In genomic region chrX:131216828-131217227, GRCh38 we compare ENCODE assay signal across 1 cellular context.
TF ChIP-seq lines count a peak whose summit lies in the region.

No MANE protein-coding gene starts in this region.

TF ChIP-seq in GM23338, 12 proteins besides CTCF, POLR2A, EP300 and RAD21 (continued from another document):
- TF ChIP-seq ZNF462 (CRISPR knock-in tag; IDR thresholded peaks at IDR 0.05) (no peak), STAT1 (IDR thresholded peaks at IDR 0.05; ENCODE audit: unreplicated experiment) (no peak)
